In genomic region chr3:94524102-94524922, GRCh38 we compare ENCODE assay signal across 14 cellular contexts.
A peak's percentile ranks its signal among the peaks of the same experiment; 100 is the strongest.
DNase-seq lines count a peak whose midpoint lies in the region; ATAC-seq, FAIRE-seq and TF ChIP-seq lines count a peak whose summit lies in the region.
"Had no signal": no experiment of that assay in that cellular context is flagged by ENCODE, and none has a peak within 500 bp of the region (broad histone marks: within the 10 kb centered on the region; RNA-seq: fewer than 3 reads in every experiment).

No MANE protein-coding gene starts in this region.

- H3K9me3 Mint-ChIP-seq in GM23338: no peaks in the 10 kb centered on the region
- H3K9me3 Mint-ChIP-seq: activated naive CD4-positive, alpha-beta T cell treated with anti-CD3 and anti-CD28 coated beads for 36 hours had no signal

- DNase-seq in GM23338 (ENCODE audit: low spot score): peak; percentile 2
- DNase-seq in OCI-M1 (lab: John Stamatoyannopoulos, UW): peak; percentile 90
- peak; percentile 36 for DNase-seq in retina
- no peak for DNase-seq in activated CD8-positive, alpha-beta memory T cell treated with anti-CD3 and anti-CD28 coated beads, Interleukin-2, amount 50 U/mL, for 48 hours
- DNase-seq in NCI-H345 treated with DMSO at 0.1 percent for 48 hours (lab: John Stamatoyannopoulos, UW; ENCODE audit: unreplicated experiment): no peak
- DNase-seq: activated naive CD4-positive, alpha-beta T cell treated with anti-CD3 and anti-CD28 coated beads for 36 hours; effector memory CD4-positive, alpha-beta T cell; EL had no signal

- H3K27ac Mint-ChIP-seq in GM23338: no peak overlapping the region
- H3K27ac Mint-ChIP-seq: activated naive CD4-positive, alpha-beta T cell treated with anti-CD3 and anti-CD28 coated beads for 36 hours had no signal

- peaks cover 1% of the 10 kb centered on the region for H3K27me3 Mint-ChIP-seq in GM23338 (ENCODE audit: insufficient read depth, low read depth, poor library complexity)

- H3K9me2 ChIP-seq in GM23338 (ENCODE audit: insufficient read depth): no peaks in the 10 kb centered on the region

- no peaks in the 10 kb centered on the region for H3K79me2 ChIP-seq in GM23338 (replicated peaks; ENCODE audit: insufficient read depth)
- H3K79me2 ChIP-seq: parathyroid adenoma had no signal

- TF ChIP-seq CTCF in GM23338 (conservative IDR thresholded peaks at IDR 0.05; ENCODE audit: low read depth in 2 of 2): no peak

- ATAC-seq in GM23338 (peak; percentile 74), GM18511 (IDR thresholded peaks at IDR 0.05; ENCODE audit: unreplicated experiment) (no peak)
- ATAC-seq: Panc1 had no signal

- H3K27ac ChIP-seq in GM23338 (ENCODE audit: low read depth): no peak overlapping the region
- H3K27ac ChIP-seq: BLaER1 treated with 17β-estradiol and CSF1 and Interleukin-3, amounts not matched to agents 10 nM and 100 nM; brain microvascular endothelial cell; parathyroid adenoma had no signal

- H3K4me2 ChIP-seq in GM23338: no peak overlapping the region; the same call in 1 of the 2 replicates
- H3K4me2 ChIP-seq: BLaER1 treated with 17β-estradiol and CSF1 and Interleukin-3, amounts not matched to agents 10 nM and 100 nM had no signal

- H3K4me3 Mint-ChIP-seq in GM23338: no peak overlapping the region
- H3K4me3 Mint-ChIP-seq: activated naive CD4-positive, alpha-beta T cell treated with anti-CD3 and anti-CD28 coated beads for 36 hours had no signal

- 0 out of 2 replicates have a peak, but pooled peaks cover 5% of the 10 kb centered on the region for H3K4me1 ChIP-seq in GM23338 (ENCODE audit: insufficient read depth)
- H3K4me1 ChIP-seq: BLaER1 treated with 17β-estradiol and CSF1 and Interleukin-3, amounts not matched to agents 10 nM and 100 nM; parathyroid adenoma had no signal

- no peaks in the 10 kb centered on the region for H3F3A ChIP-seq in GM23338 (replicated peaks; ENCODE audit: low read depth)

- no peaks in the 10 kb centered on the region for H3K27me3 ChIP-seq in GM23338 (ENCODE audit: insufficient read depth)
- H3K27me3 ChIP-seq: BLaER1 treated with 17β-estradiol and CSF1 and Interleukin-3, amounts not matched to agents 10 nM and 100 nM; brain microvascular endothelial cell had no signal

- 0 out of 2 replicates have a peak overlapping the region, but pooled peaks have one; percentile 44 for H2AFZ ChIP-seq in GM23338
- H2AFZ ChIP-seq: parathyroid adenoma had no signal

- FAIRE-seq in islet of Langerhans (lab: Jason Lieb, UNC): peak; percentile 95

- no peaks in the 10 kb centered on the region for H3K36me3 ChIP-seq in GM23338 (ENCODE audit: insufficient read depth)
- H3K36me3 ChIP-seq: BLaER1 treated with 17β-estradiol and CSF1 and Interleukin-3, amounts not matched to agents 10 nM and 100 nM; brain microvascular endothelial cell had no signal

- no peak overlapping the region for H3K4me3 ChIP-seq in GM23338
- H3K4me3 ChIP-seq: BLaER1 treated with 17β-estradiol and CSF1 and Interleukin-3, amounts not matched to agents 10 nM and 100 nM had no signal

- H3K36me3 Mint-ChIP-seq in GM23338 (ENCODE audit: low read depth): no peaks in the 10 kb centered on the region

- no peaks in the 10 kb centered on the region for H4K20me1 ChIP-seq in GM23338 (replicated peaks; ENCODE audit: insufficient read depth)
- H4K20me1 ChIP-seq: BLaER1 treated with 17β-estradiol and CSF1 and Interleukin-3, amounts not matched to agents 10 nM and 100 nM had no signal

- peaks cover 17% of the 10 kb centered on the region for H3K4me1 Mint-ChIP-seq in GM23338

TF ChIP-seq in GM23338, 12 proteins besides CTCF, POLR2A, EP300 and RAD21 (continues in another document):
- TF ChIP-seq, protein P1, sequence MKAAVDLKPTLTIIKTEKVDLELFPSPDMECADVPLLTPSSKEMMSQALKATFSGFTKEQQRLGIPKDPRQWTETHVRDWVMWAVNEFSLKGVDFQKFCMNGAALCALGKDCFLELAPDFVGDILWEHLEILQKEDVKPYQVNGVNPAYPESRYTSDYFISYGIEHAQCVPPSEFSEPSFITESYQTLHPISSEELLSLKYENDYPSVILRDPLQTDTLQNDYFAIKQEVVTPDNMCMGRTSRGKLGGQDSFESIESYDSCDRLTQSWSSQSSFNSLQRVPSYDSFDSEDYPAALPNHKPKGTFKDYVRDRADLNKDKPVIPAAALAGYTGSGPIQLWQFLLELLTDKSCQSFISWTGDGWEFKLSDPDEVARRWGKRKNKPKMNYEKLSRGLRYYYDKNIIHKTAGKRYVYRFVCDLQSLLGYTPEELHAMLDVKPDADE (IDR thresholded peaks at IDR 0.05): no peak
- TF ChIP-seq NANOG (IDR thresholded peaks at IDR 0.05; ENCODE audit: borderline replicate concordance) (no peak), POLR2AphosphoS5 (IDR thresholded peaks at IDR 0.05; ENCODE audit: low read depth) (no peak), EZH2phosphoT487 (IDR thresholded peaks at IDR 0.05; ENCODE audit: unreplicated experiment) (no peak), ZNF331 (CRISPR knock-in tag; IDR thresholded peaks at IDR 0.05; ENCODE audit: low read depth) (no peak), ZNF114 (CRISPR knock-in tag; IDR thresholded peaks at IDR 0.05) (no peak), STAT1 (IDR thresholded peaks at IDR 0.05; ENCODE audit: unreplicated experiment) (no peak)
- TF ChIP-seq, protein P2, sequence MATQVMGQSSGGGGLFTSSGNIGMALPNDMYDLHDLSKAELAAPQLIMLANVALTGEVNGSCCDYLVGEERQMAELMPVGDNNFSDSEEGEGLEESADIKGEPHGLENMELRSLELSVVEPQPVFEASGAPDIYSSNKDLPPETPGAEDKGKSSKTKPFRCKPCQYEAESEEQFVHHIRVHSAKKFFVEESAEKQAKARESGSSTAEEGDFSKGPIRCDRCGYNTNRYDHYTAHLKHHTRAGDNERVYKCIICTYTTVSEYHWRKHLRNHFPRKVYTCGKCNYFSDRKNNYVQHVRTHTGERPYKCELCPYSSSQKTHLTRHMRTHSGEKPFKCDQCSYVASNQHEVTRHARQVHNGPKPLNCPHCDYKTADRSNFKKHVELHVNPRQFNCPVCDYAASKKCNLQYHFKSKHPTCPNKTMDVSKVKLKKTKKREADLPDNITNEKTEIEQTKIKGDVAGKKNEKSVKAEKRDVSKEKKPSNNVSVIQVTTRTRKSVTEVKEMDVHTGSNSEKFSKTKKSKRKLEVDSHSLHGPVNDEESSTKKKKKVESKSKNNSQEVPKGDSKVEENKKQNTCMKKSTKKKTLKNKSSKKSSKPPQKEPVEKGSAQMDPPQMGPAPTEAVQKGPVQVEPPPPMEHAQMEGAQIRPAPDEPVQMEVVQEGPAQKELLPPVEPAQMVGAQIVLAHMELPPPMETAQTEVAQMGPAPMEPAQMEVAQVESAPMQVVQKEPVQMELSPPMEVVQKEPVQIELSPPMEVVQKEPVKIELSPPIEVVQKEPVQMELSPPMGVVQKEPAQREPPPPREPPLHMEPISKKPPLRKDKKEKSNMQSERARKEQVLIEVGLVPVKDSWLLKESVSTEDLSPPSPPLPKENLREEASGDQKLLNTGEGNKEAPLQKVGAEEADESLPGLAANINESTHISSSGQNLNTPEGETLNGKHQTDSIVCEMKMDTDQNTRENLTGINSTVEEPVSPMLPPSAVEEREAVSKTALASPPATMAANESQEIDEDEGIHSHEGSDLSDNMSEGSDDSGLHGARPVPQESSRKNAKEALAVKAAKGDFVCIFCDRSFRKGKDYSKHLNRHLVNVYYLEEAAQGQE (IDR thresholded peaks at IDR 0.05; ENCODE audit: unreplicated experiment): no peak

Comparison
In these comparisons a context has a peak if more than half of its experiments do, and no peak if none do; other contexts are left out.
1. DNase-seq: peak in GM23338 (single experiment), OCI-M1 (single experiment) and retina (single experiment); none in activated CD8-positive, alpha-beta memory T cell treated with anti-CD3 and anti-CD28 coated beads, Interleukin-2, amount 50 U/mL, for 48 hours (single experiment) and NCI-H345 treated with DMSO at 0.1 percent for 48 hours (single experiment).